In the genomic region with DNA sequence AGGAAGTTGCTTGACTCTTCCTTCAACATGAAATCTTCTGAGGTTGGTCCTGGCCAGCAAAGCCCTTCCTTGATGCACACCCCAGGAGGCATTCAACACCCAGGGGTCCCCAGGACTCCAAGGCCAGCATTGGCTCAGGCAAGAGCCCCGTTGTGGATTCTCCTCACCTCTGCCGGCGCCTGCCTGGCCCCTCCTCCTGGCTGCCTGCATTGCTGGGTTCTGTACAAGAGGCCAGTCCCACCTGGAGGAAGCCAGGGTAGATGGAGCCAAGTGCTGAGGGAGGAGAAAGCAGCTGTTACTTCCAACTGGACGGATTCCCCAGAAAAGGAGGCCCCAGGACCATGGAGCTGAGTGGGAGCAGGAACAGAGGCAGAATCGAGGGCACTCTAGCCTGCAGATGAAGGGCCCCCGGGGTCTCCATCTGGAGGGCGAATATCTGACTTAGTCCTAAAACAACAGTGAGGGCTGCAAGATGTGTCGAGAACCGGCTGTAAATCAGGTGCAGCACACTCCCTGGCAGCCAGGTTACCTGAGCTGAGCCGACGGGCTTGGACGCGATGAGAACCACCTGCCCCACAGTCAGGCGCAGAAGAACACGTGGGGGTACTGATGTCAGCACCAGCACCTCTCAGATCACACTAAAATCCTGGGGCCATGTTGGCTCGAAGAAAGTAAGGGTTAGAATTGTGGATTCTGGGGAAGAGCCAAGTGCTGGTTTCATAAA, we compare ENCODE assay signal across 24 cellular contexts.
DNase-seq lines count a peak whose midpoint lies in the region; TF ChIP-seq lines count a peak whose summit lies in the region.
"Had no signal": no experiment of that assay in that cellular context is flagged by ENCODE, and none has a peak within 500 bp of the region (broad histone marks: within the 10 kb centered on the region; RNA-seq: fewer than 3 reads in every experiment).

No MANE protein-coding gene starts in this region.

- H3K4me1 ChIP-seq in right atrium auricular region (no peaks in the 10 kb centered on the region), left ventricle myocardium inferior (no peaks in the 10 kb centered on the region), neuronal stem cell (ENCODE audit: control insufficient read depth in 2 of 2, insufficient read depth in 1 of 2, low read depth in 1 of 2, low read length in 2 of 2) (no peaks in the 10 kb centered on the region), vagina (no peaks in the 10 kb centered on the region)
- H3K4me1 ChIP-seq: A549, BE2C, Caco-2, HAP-1 had no signal

- no peak overlapping the region for H2AFZ ChIP-seq in neuronal stem cell (ENCODE audit: low read length)

- H3K23ac ChIP-seq in neuronal stem cell (ENCODE audit: low read depth, low read length, poor library complexity) = peak overlapping the region; percentile 25

- H4K91ac ChIP-seq in neuronal stem cell (ENCODE audit: low read depth, low read length, poor library complexity) = no peak overlapping the region

- peaks cover 31% of the 10 kb centered on the region for H3K9me3 Mint-ChIP-seq in chondrocyte (ENCODE audit: low read depth)

- H3K27ac Mint-ChIP-seq in chondrocyte (ENCODE audit: unreplicated experiment) = no peak overlapping the region
- H3K27ac Mint-ChIP-seq: CD4-positive, CD25-positive, alpha-beta regulatory T cell; CD8-positive, alpha-beta T cell; HFFc6 had no signal

- peaks cover 0 to 3% of the 10 kb centered on the region in 2 donors for H3K9me3 ChIP-seq in right atrium auricular region
- peaks cover 7% of the 10 kb centered on the region for H3K9me3 ChIP-seq in left ventricle myocardium inferior (replicated peaks)
- no peaks in the 10 kb centered on the region for H3K9me3 ChIP-seq in neuronal stem cell (replicated peaks in 1 of 2; ENCODE audit: control insufficient read depth in 2 of 2, insufficient read depth in 1 of 2, low read depth in 1 of 2, low read length in 2 of 2)
- H3K9me3 ChIP-seq in vagina = no peaks in the 10 kb centered on the region
- H3K9me3 ChIP-seq: A549, BE2C, Caco-2, HAP-1 had no signal

- H3K14ac ChIP-seq in neuronal stem cell (ENCODE audit: low read length) = no peak overlapping the region

- TF ChIP-seq CTCF in right atrium auricular region (IDR thresholded peaks at IDR 0.05) (no peak), left ventricle myocardium inferior (IDR thresholded peaks at IDR 0.05; ENCODE audit: borderline replicate concordance) (no peak), vagina (IDR thresholded peaks at IDR 0.05) (no peak), dorsolateral prefrontal cortex (IDR thresholded peaks at IDR 0.05 in 54 of 56, conservative IDR thresholded peaks at IDR 0.05 in 2 of 56; ENCODE audit: low read depth in 1 of 56, partially characterized antibody in 56 of 56) (no peak), chondrocyte (IDR thresholded peaks at IDR 0.05) (no peak)

- H2BK12ac ChIP-seq in neuronal stem cell (ENCODE audit: low read length) = no peak overlapping the region

- H3K27me3 ChIP-seq in right atrium auricular region (no peaks in the 10 kb centered on the region), left ventricle myocardium inferior (ENCODE audit: low read depth) (peaks cover 8% of the 10 kb centered on the region), neuronal stem cell (ENCODE audit: control insufficient read depth in 3 of 3, insufficient read depth in 3 of 3, low read depth in 1 of 3, low read length in 3 of 3) (no peaks in the 10 kb centered on the region), vagina (no peaks in the 10 kb centered on the region), dorsolateral prefrontal cortex (peaks cover 0 to 18% (median 0%) of the 10 kb centered on the region in 45 donors)
- H3K27me3 ChIP-seq: BE2C had no signal

- H3K4me3 Mint-ChIP-seq in chondrocyte (ENCODE audit: unreplicated experiment) = no peak overlapping the region
- H3K4me3 Mint-ChIP-seq: CD8-positive, alpha-beta T cell; HFFc6 had no signal

- no peak overlapping the region for H2AK5ac ChIP-seq in neuronal stem cell (ENCODE audit: low read depth, low read length)

- no peaks in the 10 kb centered on the region for H3K27me3 Mint-ChIP-seq in chondrocyte (ENCODE audit: low read depth)
- H3K27me3 Mint-ChIP-seq: CD4-positive, CD25-positive, alpha-beta regulatory T cell had no signal

- no peak overlapping the region for H3K18ac ChIP-seq in neuronal stem cell (ENCODE audit: low read length)

- TF ChIP-seq POLR2A in vagina (IDR thresholded peaks at IDR 0.05) = no peak

- no peak overlapping the region for H3K27ac ChIP-seq in right atrium auricular region
- H3K27ac ChIP-seq in left ventricle myocardium inferior (replicated peaks) = no peak overlapping the region
- no peak overlapping the region for H3K27ac ChIP-seq in neuronal stem cell (replicated peaks; ENCODE audit: low read length)
- no peak overlapping the region for H3K27ac ChIP-seq in vagina
- no peak overlapping the region for H3K27ac ChIP-seq in dorsolateral prefrontal cortex
- H3K27ac ChIP-seq: A549, C4-2B had no signal

- no peak overlapping the region for H2BK120ac ChIP-seq in neuronal stem cell (ENCODE audit: low read depth, low read length)

- no peaks in the 10 kb centered on the region for H3K79me1 ChIP-seq in neuronal stem cell (ENCODE audit: low read depth, low read length)

- WGBS in neuronal stem cell (ENCODE audit: extremely low coverage in 2 of 2, insufficient read length in 2 of 2, insufficient replicate concordance in 1 of 2), 2 donors = no CpG with 5 or more reads among the region's 16 CpGs

- H2BK5ac ChIP-seq in neuronal stem cell (ENCODE audit: low read length) = no peak overlapping the region

- DNase-seq in right atrium auricular region (ENCODE audit: low spot score) (peak; percentile 32), left ventricle myocardium inferior (no peak), islet precursor cell (peak; percentile 37), neuronal stem cell (ENCODE audit: low spot score) (no peak), vagina (ENCODE audit: extremely low spot score in 2 of 2) (peak; percentile 81 to 94), DMS79 (lab: John Stamatoyannopoulos, UW) (no peak), dorsolateral prefrontal cortex (no peak), chondrocyte (ENCODE audit: low spot score) (no peak)
- DNase-seq: 8988T; ACHN; AML-193; BE2C; Caco-2; CD4-positive, CD25-positive, alpha-beta regulatory T cell; DMS153; EL; GDM1; GOT3; HFFc6 had no signal

- H3K4me2 ChIP-seq in neuronal stem cell (ENCODE audit: insufficient read depth, low read length, poor library complexity, severe bottlenecking) = no peak overlapping the region
- H3K4me2 ChIP-seq: A549 had no signal

- no peak overlapping the region for H3K9ac ChIP-seq in neuronal stem cell (ENCODE audit: low read depth, low read length, poor library complexity)

- no peaks in the 10 kb centered on the region for H3K36me3 ChIP-seq in right atrium auricular region
- no peaks in the 10 kb centered on the region for H3K36me3 ChIP-seq in left ventricle myocardium inferior
- no peaks in the 10 kb centered on the region for H3K36me3 ChIP-seq in neuronal stem cell (replicated peaks in 1 of 2; ENCODE audit: control insufficient read depth in 2 of 2, insufficient read depth in 2 of 2, low read length in 2 of 2)
- H3K36me3 ChIP-seq in vagina = no peaks in the 10 kb centered on the region
- H3K36me3 ChIP-seq: BE2C, HAP-1 had no signal

- H3K4me1 Mint-ChIP-seq in chondrocyte (ENCODE audit: low read depth) = no peaks in the 10 kb centered on the region
- H3K4me1 Mint-ChIP-seq: CD4-positive, CD25-positive, alpha-beta regulatory T cell had no signal

- no peak overlapping the region for H4K8ac ChIP-seq in neuronal stem cell (ENCODE audit: low read depth, low read length)

- H3K4ac ChIP-seq in neuronal stem cell (ENCODE audit: low read length) = no peak overlapping the region

- intact Hi-C loops in left ventricle myocardium inferior (cut with micrococcal nuclease) = no loop called here
- intact Hi-C loops in vagina (cut with DNase I) = no loop called here
- intact Hi-C loops in dorsolateral prefrontal cortex (cut with DNase I) = no loop called here

- H2BK15ac ChIP-seq in neuronal stem cell (ENCODE audit: low read length) = no peak overlapping the region

- H3K36me3 Mint-ChIP-seq in chondrocyte (ENCODE audit: low read depth) = no peaks in the 10 kb centered on the region
- H3K36me3 Mint-ChIP-seq: CD4-positive, CD25-positive, alpha-beta regulatory T cell; CD8-positive, alpha-beta T cell had no signal

- H3K4me3 ChIP-seq in right atrium auricular region = no peak overlapping the region
- H3K4me3 ChIP-seq in left ventricle myocardium inferior = no peak overlapping the region
- no peak overlapping the region for H3K4me3 ChIP-seq in neuronal stem cell (ENCODE audit: low read length in 2 of 2)
- H3K4me3 ChIP-seq in vagina = no peak overlapping the region
- H3K4me3 ChIP-seq in dorsolateral prefrontal cortex = no peak overlapping the region
- H3K4me3 ChIP-seq: A549, GM12878, HAP-1 had no signal

Comparison
In these comparisons a context has a peak if more than half of its experiments do, and no peak if none do; other contexts are left out.
1. DNase-seq: peak in right atrium auricular region (single experiment), islet precursor cell (single experiment) and vagina (2 of 2); none in left ventricle myocardium inferior (single experiment), neuronal stem cell (single experiment), DMS79 (single experiment), dorsolateral prefrontal cortex (0 of 10) and chondrocyte (single experiment).